1 cellular context compared by ENCODE assay signal in the genomic region with DNA sequence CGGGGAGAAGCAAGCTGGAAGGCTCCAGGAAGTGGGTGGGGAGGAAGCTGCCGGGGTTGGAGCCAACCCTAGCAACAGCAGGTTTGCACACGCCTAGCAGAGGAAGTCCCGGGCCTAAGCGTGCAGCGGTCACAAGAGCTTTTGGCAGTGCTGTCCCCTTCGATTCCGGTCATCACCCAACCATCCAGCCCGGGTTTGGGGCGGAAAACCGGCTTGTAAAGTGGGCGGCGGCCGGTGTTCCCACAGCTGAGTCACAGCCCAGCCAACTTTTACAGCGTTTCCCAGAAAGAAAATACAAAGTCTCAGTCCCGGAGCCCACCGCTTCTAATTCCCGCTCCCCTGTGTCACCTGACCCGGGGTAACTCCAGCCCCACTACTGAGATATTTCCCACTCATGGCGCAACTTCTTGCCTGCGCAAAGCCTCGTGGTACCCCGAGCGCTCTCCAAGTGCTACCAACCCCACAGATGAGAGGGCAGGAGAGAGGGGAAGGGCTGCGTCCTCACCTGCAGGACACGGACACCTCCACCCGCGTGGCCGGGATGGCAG.
TF ChIP-seq lines count a peak whose summit lies in the region.

No MANE protein-coding gene starts in this region.

TF ChIP-seq in K562, 482 proteins besides CTCF, POLR2A, EP300 and RAD21 (continued from another document):
- TF ChIP-seq, protein P1, sequence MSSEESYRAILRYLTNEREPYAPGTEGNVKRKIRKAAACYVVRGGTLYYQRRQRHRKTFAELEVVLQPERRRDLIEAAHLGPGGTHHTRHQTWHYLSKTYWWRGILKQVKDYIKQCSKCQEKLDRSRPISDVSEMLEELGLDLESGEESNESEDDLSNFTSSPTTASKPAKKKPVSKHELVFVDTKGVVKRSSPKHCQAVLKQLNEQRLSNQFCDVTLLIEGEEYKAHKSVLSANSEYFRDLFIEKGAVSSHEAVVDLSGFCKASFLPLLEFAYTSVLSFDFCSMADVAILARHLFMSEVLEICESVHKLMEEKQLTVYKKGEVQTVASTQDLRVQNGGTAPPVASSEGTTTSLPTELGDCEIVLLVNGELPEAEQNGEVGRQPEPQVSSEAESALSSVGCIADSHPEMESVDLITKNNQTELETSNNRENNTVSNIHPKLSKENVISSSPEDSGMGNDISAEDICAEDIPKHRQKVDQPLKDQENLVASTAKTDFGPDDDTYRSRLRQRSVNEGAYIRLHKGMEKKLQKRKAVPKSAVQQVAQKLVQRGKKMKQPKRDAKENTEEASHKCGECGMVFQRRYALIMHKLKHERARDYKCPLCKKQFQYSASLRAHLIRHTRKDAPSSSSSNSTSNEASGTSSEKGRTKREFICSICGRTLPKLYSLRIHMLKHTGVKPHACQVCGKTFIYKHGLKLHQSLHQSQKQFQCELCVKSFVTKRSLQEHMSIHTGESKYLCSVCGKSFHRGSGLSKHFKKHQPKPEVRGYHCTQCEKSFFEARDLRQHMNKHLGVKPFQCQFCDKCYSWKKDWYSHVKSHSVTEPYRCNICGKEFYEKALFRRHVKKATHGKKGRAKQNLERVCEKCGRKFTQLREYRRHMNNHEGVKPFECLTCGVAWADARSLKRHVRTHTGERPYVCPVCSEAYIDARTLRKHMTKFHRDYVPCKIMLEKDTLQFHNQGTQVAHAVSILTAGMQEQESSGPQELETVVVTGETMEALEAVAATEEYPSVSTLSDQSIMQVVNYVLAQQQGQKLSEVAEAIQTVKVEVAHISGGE (CRISPR knock-in tag; IDR thresholded peaks at IDR 0.05), result peak in 1 of 3 experiments; percentile 60; a peak in 2 of 6 replicates
- TF ChIP-seq TBL1XR1 (IDR thresholded peaks at IDR 0.05; ENCODE audit: low read length in 2 of 2) (no peak), BDP1 (IDR thresholded peaks at IDR 0.05; ENCODE audit: insufficient read depth, insufficient read length) (no peak), EGR1 (conservative IDR thresholded peaks at IDR 0.05) (0 out of 2 replicates have a peak, but pooled peaks have one; percentile 8), ZFX (CRISPR knock-in tag; IDR thresholded peaks at IDR 0.05) (peak; percentile 50; the same call in 1 of the 2 replicates), ESRRB (CRISPR knock-in tag; IDR thresholded peaks at IDR 0.05; ENCODE audit: borderline replicate concordance) (no peak), SPI1 (IDR thresholded peaks at IDR 0.05; ENCODE audit: borderline replicate concordance, low read depth, low read length) (peak; percentile 69; the same call in 1 of the 2 replicates)
- TF ChIP-seq, protein P2, sequence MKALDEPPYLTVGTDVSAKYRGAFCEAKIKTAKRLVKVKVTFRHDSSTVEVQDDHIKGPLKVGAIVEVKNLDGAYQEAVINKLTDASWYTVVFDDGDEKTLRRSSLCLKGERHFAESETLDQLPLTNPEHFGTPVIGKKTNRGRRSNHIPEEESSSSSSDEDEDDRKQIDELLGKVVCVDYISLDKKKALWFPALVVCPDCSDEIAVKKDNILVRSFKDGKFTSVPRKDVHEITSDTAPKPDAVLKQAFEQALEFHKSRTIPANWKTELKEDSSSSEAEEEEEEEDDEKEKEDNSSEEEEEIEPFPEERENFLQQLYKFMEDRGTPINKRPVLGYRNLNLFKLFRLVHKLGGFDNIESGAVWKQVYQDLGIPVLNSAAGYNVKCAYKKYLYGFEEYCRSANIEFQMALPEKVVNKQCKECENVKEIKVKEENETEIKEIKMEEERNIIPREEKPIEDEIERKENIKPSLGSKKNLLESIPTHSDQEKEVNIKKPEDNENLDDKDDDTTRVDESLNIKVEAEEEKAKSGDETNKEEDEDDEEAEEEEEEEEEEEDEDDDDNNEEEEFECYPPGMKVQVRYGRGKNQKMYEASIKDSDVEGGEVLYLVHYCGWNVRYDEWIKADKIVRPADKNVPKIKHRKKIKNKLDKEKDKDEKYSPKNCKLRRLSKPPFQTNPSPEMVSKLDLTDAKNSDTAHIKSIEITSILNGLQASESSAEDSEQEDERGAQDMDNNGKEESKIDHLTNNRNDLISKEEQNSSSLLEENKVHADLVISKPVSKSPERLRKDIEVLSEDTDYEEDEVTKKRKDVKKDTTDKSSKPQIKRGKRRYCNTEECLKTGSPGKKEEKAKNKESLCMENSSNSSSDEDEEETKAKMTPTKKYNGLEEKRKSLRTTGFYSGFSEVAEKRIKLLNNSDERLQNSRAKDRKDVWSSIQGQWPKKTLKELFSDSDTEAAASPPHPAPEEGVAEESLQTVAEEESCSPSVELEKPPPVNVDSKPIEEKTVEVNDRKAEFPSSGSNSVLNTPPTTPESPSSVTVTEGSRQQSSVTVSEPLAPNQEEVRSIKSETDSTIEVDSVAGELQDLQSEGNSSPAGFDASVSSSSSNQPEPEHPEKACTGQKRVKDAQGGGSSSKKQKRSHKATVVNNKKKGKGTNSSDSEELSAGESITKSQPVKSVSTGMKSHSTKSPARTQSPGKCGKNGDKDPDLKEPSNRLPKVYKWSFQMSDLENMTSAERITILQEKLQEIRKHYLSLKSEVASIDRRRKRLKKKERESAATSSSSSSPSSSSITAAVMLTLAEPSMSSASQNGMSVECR (CRISPR knock-in tag; IDR thresholded peaks at IDR 0.05), result peak; percentile 52; the same call in 1 of the 2 replicates
- TF ChIP-seq, protein P3, sequence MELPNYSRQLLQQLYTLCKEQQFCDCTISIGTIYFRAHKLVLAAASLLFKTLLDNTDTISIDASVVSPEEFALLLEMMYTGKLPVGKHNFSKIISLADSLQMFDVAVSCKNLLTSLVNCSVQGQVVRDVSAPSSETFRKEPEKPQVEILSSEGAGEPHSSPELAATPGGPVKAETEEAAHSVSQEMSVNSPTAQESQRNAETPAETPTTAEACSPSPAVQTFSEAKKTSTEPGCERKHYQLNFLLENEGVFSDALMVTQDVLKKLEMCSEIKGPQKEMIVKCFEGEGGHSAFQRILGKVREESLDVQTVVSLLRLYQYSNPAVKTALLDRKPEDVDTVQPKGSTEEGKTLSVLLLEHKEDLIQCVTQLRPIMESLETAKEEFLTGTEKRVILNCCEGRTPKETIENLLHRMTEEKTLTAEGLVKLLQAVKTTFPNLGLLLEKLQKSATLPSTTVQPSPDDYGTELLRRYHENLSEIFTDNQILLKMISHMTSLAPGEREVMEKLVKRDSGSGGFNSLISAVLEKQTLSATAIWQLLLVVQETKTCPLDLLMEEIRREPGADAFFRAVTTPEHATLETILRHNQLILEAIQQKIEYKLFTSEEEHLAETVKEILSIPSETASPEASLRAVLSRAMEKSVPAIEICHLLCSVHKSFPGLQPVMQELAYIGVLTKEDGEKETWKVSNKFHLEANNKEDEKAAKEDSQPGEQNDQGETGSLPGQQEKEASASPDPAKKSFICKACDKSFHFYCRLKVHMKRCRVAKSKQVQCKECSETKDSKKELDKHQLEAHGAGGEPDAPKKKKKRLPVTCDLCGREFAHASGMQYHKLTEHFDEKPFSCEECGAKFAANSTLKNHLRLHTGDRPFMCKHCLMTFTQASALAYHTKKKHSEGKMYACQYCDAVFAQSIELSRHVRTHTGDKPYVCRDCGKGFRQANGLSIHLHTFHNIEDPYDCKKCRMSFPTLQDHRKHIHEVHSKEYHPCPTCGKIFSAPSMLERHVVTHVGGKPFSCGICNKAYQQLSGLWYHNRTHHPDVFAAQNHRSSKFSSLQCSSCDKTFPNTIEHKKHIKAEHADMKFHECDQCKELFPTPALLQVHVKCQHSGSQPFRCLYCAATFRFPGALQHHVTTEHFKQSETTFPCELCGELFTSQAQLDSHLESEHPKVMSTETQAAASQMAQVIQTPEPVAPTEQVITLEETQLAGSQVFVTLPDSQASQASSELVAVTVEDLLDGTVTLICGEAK (IDR thresholded peaks at IDR 0.05), result peak; percentile 74
- TF ChIP-seq, protein P3 (CRISPR knock-in tag; IDR thresholded peaks at IDR 0.05), result no peak
- TF ChIP-seq, protein P4, sequence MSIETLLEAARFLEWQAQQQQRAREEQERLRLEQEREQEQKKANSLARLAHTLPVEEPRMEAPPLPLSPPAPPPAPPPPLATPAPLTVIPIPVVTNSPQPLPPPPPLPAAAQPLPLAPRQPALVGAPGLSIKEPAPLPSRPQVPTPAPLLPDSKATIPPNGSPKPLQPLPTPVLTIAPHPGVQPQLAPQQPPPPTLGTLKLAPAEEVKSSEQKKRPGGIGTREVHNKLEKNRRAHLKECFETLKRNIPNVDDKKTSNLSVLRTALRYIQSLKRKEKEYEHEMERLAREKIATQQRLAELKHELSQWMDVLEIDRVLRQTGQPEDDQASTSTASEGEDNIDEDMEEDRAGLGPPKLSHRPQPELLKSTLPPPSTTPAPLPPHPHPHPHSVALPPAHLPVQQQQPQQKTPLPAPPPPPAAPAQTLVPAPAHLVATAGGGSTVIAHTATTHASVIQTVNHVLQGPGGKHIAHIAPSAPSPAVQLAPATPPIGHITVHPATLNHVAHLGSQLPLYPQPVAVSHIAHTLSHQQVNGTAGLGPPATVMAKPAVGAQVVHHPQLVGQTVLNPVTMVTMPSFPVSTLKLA (conservative IDR thresholded peaks at IDR 0.05), result peak in 1 of 2 experiments; percentile 42; a peak in 2 of 4 replicates
